In genomic region chr6:166627039-166627874, GRCh38 we compare ENCODE assay signal across 8 cellular contexts. TPM values are rescaled to one million over a fixed set of nuclear protein-coding genes. Genes with fewer than 3 reads are reported as not detected.
A peak's percentile ranks its signal among the peaks of the same experiment; 100 is the strongest.
DNase-seq lines count a peak whose midpoint lies in the region; ATAC-seq, FAIRE-seq and TF ChIP-seq lines count a peak whose summit lies in the region.

Gene RPS6KA2 (minus strand): TSS chr6:166627251. CDS start chr6:166627019, 232 bp downstream.

- H3K9ac ChIP-seq in adipocyte (ENCODE audit: low read length): peak within 1 kb of the TSS; percentile 95

- WGBS in pancreas, 2 donors: 0 to 1% methylated on average over 47 to 86 of the region's 86 CpGs
- 1 to 2% methylated on average over 32 to 48 of the region's 86 CpGs for WGBS in thyroid gland, 2 donors

- H3K27ac ChIP-seq in pancreas (peak within 1 kb of the TSS; percentile 84 to 96 (median 92)), thyroid gland (peak within 1 kb of the TSS; percentile 89 to 98 (median 89))

- TF ChIP-seq POLR2A in thyroid gland (IDR thresholded peaks at IDR 0.05): peak; percentile 97 to 98

- FAIRE-seq in pancreas (lab: Jason Lieb, UNC): peak; percentile 87

- H3K4me3 ChIP-seq in GM12875 (ENCODE audit: low read depth, low read length) (peak within 1 kb of the TSS; percentile 46), adipocyte (ENCODE audit: low read length) (peak within 1 kb of the TSS; percentile 91), pancreas (peak within 1 kb of the TSS; percentile 52 to 96 (median 86)), thyroid gland (replicated peaks in 1 of 3) (peak within 1 kb of the TSS; percentile 75 to 97 (median 82))

- TF ChIP-seq CTCF in GM12875 (IDR thresholded peaks at IDR 0.05; ENCODE audit: borderline replicate concordance, insufficient read depth, low read depth, low read length): no peak
- TF ChIP-seq CTCF in pancreas (IDR thresholded peaks at IDR 0.05): no peak
- TF ChIP-seq CTCF in thyroid gland (IDR thresholded peaks at IDR 0.05): peak in 1 of 6 experiments; percentile 10

- no peaks in the 10 kb centered on the region for H3K27me3 ChIP-seq in adipocyte (replicated peaks; ENCODE audit: control insufficient read depth, insufficient read depth, low read length)
- H3K27me3 ChIP-seq in pancreas: no peaks in the 10 kb centered on the region
- no peaks in the 10 kb centered on the region for H3K27me3 ChIP-seq in thyroid gland

- ATAC-seq in HG02759 (IDR thresholded peaks at IDR 0.05; ENCODE audit: unreplicated experiment) (peak; percentile 87), Right ventricle myocardium superior (ENCODE audit: poor library complexity) (peak; percentile 95), pancreas (peak; percentile 89 to 94 (median 90))

- H3K4me1 ChIP-seq in adipocyte (ENCODE audit: control insufficient read depth, insufficient read depth, low read length): peaks cover 32% of the 10 kb centered on the region
- peaks cover 0 to 18% (median 18%) of the 10 kb centered on the region in 3 donors for H3K4me1 ChIP-seq in pancreas
- H3K4me1 ChIP-seq in thyroid gland: peaks cover 33 to 45% of the 10 kb centered on the region in 2 donors

- H3K9me3 ChIP-seq in adipocyte (ENCODE audit: control insufficient read depth, low read length) (no peaks in the 10 kb centered on the region), pancreas (no peaks in the 10 kb centered on the region), thyroid gland (no peaks in the 10 kb centered on the region)

- H3K36me3 ChIP-seq in adipocyte (ENCODE audit: control insufficient read depth, insufficient read depth, low read length, severe bottlenecking) (no peaks in the 10 kb centered on the region), pancreas (no peaks in the 10 kb centered on the region), thyroid gland (no peaks in the 10 kb centered on the region)

- DNase-seq in NCI-H128 (lab: John Stamatoyannopoulos, UW; ENCODE audit: unreplicated experiment) (peak; percentile 93), SW 1271 (lab: John Stamatoyannopoulos, UW) (peak; percentile 89 to 98), adipocyte (ENCODE audit: low read depth) (peak; percentile 100), Right ventricle myocardium superior (peak; percentile 100), pancreas (peak; percentile 99 to 100 (median 100)), thyroid gland (peak; percentile 100)

- intact Hi-C loops in Right ventricle myocardium superior (cut with DNase I): no loop called here
- intact Hi-C loops in pancreas (cut with DNase I): no loop called here
- intact Hi-C loops in thyroid gland (cut with DNase I): no loop called here

RNA-seq across cellular contexts. Expression of gene RPS6KA2, which starts in this region (rescaled TPM):
- 50.2 TPM for total RNA-seq in Right ventricle myocardium superior
- 10 to 100 TPM; 17.3 to 95.4 (median 23.6) TPM for total RNA-seq in pancreas
- 10 to 100 TPM in 1 of 2 donors, 1 to 10 TPM in 1; 7.9 to 11.2 TPM for polyA plus RNA-seq in pancreas
- 100 to 1,000 TPM in 1 of 4 donors, 10 to 100 TPM in 3; 64.9 to 101 (median 81.6) TPM for total RNA-seq in thyroid gland

Comparison
In these comparisons a context has a peak if more than half of its experiments do, and no peak if none do; other contexts are left out.
1. Peak in every context shown above with its lines: DNase-seq, ATAC-seq, H3K4me3 ChIP-seq and H3K27ac ChIP-seq.